ENCODE assay signal across 9 cellular contexts in the genomic region with DNA sequence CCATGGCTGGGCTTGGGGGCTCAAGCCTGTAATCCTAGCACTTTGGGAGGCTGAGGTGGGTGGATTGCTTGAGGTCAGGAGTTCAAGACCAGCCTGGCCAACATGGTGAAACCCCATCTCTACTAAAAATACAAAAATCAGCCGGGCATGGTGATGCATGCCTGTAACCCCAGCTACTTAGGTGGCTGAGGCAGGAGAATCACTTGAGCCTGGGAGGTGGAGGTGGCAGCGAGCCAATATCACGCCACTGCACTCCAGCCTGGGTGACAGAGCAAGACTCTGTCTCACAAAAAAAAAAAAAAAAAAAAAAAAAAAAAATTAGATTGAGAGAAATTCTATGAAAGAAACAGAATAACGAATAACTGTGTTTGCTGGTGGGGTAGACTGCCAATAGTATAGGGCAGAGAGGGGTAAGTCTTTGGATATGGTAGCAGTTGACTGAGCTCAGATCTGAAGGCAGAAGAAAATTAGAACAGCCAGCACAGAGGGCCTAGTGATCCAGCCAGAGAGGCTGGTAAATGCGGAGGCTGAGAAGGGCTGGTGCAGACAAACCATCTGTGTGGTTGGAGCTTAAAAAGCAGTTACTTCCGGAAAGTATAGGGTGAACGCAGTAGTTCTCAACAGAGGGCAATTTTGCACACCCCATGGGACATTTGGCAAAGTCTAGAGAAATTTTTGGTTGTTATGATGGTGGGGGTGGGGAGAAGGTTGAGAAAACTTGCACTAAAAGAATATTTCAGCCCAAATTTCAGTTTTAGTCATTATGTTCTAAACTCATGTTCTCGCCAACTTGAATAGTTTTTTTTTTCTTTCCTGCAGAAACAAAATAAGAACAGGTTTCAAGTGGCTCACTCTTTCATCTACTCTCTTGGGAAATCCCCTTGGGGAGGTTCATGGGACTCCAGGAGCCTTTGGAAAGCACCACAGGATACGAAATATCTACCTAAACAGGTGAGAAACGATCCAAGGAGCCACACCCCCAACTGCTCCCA. TPM values are rescaled to one million over a fixed set of nuclear protein-coding genes. Genes with fewer than 3 reads are reported as not detected.
DNase-seq lines count a peak whose midpoint lies in the region; ATAC-seq and TF ChIP-seq lines count a peak whose summit lies in the region.
"Had no signal": no experiment of that assay in that cellular context is flagged by ENCODE, and none has a peak within 500 bp of the region (broad histone marks: within the 10 kb centered on the region; RNA-seq: fewer than 3 reads in every experiment).

No MANE protein-coding gene starts in this region.

- H3K9ac ChIP-seq in mammary epithelial cell (ENCODE audit: insufficient read depth, low read length) = no peak overlapping the region

- CTCF ChIA-PET in mammary epithelial cell (lab: Charles Lee; ENCODE audit: low non-redundant PET) = no interaction called here
- CTCF ChIA-PET in MCF 10A (lab: Yijun Ruan, JAX) = interaction anchor here (1.2 kb wide), 1 partner anchor 453 kb away, joined by 5 read pairs; no protein-coding TSS in a partner anchor
- CTCF ChIA-PET in T-cell (lab: Charles Lee) = interaction anchor here in 1 of 2 donors (0.7 to 1.4 kb wide), 3 partner anchors 10 to 1869 kb away, joined by 3 to 5 read pairs (median 4); no protein-coding TSS in a partner anchor

- no peaks in the 10 kb centered on the region for H3K27me3 ChIP-seq in mammary epithelial cell (ENCODE audit: insufficient read depth, low read length)
- no peaks in the 10 kb centered on the region for H3K27me3 ChIP-seq in thyroid gland
- H3K27me3 ChIP-seq in uterus = no peaks in the 10 kb centered on the region

- POLR2A ChIA-PET in MCF 10A (lab: Yijun Ruan, JAX) (interaction anchor here (1.6 kb wide), 1 partner anchor 21 kb away, joined by 5 read pairs; no protein-coding TSS in a partner anchor), T-cell (lab: Charles Lee) (interaction anchor here in 1 of 2 donors (0.5 to 0.7 kb wide), 3 partner anchors 23 to 306 kb away, joined by 3 read pairs; no protein-coding TSS in a partner anchor)

- no peak overlapping the region for H2AFZ ChIP-seq in mammary epithelial cell (ENCODE audit: low read depth, low read length)

- H3K4me3 Mint-ChIP-seq in MCF 10A (ENCODE audit: unreplicated experiment) (no peak overlapping the region), T-cell (peak overlapping the region; percentile 46 to 58 (median 49))
- H3K4me3 Mint-ChIP-seq in effector memory CD8-positive, alpha-beta T cell = peak overlapping the region; percentile 45 to 55

- intact Hi-C loops in mammary epithelial cell (cut with micrococcal nuclease) (no loop called here), MCF 10A (cut with micrococcal nuclease) (no loop called here), thyroid gland (cut with DNase I) (no loop called here), uterus (cut with DNase I; ENCODE audit: low total_unique reads) (no loop called here)

- H3K4me1 ChIP-seq in mammary epithelial cell (ENCODE audit: insufficient read depth, low read length) (no peaks in the 10 kb centered on the region), thyroid gland (peaks cover 15 to 31% of the 10 kb centered on the region in 2 donors), uterus (no peaks in the 10 kb centered on the region)

- no peaks in the 10 kb centered on the region for H3K9me3 ChIP-seq in mammary epithelial cell (replicated peaks; ENCODE audit: insufficient read depth, low read length)
- H3K9me3 ChIP-seq in thyroid gland = no peaks in the 10 kb centered on the region
- H3K9me3 ChIP-seq in uterus = no peaks in the 10 kb centered on the region

- H3K4me2 ChIP-seq in mammary epithelial cell (ENCODE audit: insufficient read depth, low read depth, low read length) = no peak overlapping the region

- in situ Hi-C loops in mammary epithelial cell (cut with MboI; ENCODE audit: low sequenced_read_pairs in 2 of 2) = loop anchor here in 1 of 2 donors (25.0 kb wide), 1 partner anchor 691 kb away; a partner anchor contains a TSS

- no peaks in the 10 kb centered on the region for H4K20me1 ChIP-seq in mammary epithelial cell (ENCODE audit: insufficient read depth, low read length)

- H3K79me2 ChIP-seq in mammary epithelial cell (ENCODE audit: insufficient read depth, low read length) = no peaks in the 10 kb centered on the region

- WGBS in mammary epithelial cell (ENCODE audit: low coverage, missing lambda C conversion rate) = 72% methylated on average over 9 of the region's 10 CpGs
- 36 to 37% methylated on average over 10 of the region's 10 CpGs for WGBS in thyroid gland, 2 donors

- H3K4me1 Mint-ChIP-seq in MCF 10A (ENCODE audit: insufficient read depth, unreplicated experiment) (no peaks in the 10 kb centered on the region), T-cell (peaks cover 10 to 15% (median 15%) of the 10 kb centered on the region in 3 donors)
- H3K4me1 Mint-ChIP-seq in effector memory CD8-positive, alpha-beta T cell (ENCODE audit: low read depth in 2 of 2) = peaks cover 8 to 13% of the 10 kb centered on the region in 2 donors

- ATAC-seq in T-cell (replicated peaks in 1 of 4) (peak; percentile 40 to 86 (median 70)), HG03432 (IDR thresholded peaks at IDR 0.05; ENCODE audit: unreplicated experiment) (no peak)
- peak; percentile 64 for ATAC-seq in effector memory CD8-positive, alpha-beta T cell (replicated peaks)

- TF ChIP-seq POLR2A in thyroid gland (IDR thresholded peaks at IDR 0.05) = no peak
- TF ChIP-seq POLR2A in uterus (IDR thresholded peaks at IDR 0.05) = no peak

- no TSS peak for BruUV-seq in mammary epithelial cell (replicated peaks; lab: Mats Ljungman, UMichigan)
- BruUV-seq in MCF 10A (replicated peaks; lab: Mats Ljungman, UMichigan) = no TSS peak

- H3K27ac Mint-ChIP-seq in MCF 10A (ENCODE audit: low read depth, unreplicated experiment) = no peak overlapping the region
- H3K27ac Mint-ChIP-seq in T-cell = peak overlapping the region; percentile 92 to 95
- H3K27ac Mint-ChIP-seq in effector memory CD8-positive, alpha-beta T cell = peak overlapping the region; percentile 84 to 86

- no peaks in the 10 kb centered on the region for H3K9me3 Mint-ChIP-seq in MCF 10A (ENCODE audit: unreplicated experiment)
- H3K9me3 Mint-ChIP-seq in T-cell = peaks cover 0 to under 1% (median 0%) of the 10 kb centered on the region in 3 donors
- no peaks in the 10 kb centered on the region for H3K9me3 Mint-ChIP-seq in effector memory CD8-positive, alpha-beta T cell

- dilution Hi-C loops in mammary epithelial cell (cut with HindIII; ENCODE audit: low sequenced_read_pairs) = no loop called here

- H3K27ac ChIP-seq in mammary epithelial cell (ENCODE audit: insufficient read depth, low read depth, low read length) (no peak overlapping the region), thyroid gland (peak overlapping the region; percentile 67 to 89 (median 84)), uterus (no peak overlapping the region)

- H3K4me3 ChIP-seq in mammary epithelial cell (replicated peaks in 1 of 3; ENCODE audit: insufficient read depth in 1 of 3, low read depth in 2 of 3, low read length in 3 of 3) (no peak overlapping the region), thyroid gland (replicated peaks in 1 of 3) (no peak overlapping the region), uterus (no peak overlapping the region)

- H3K36me3 ChIP-seq in mammary epithelial cell (ENCODE audit: insufficient read depth, low read length) (no peaks in the 10 kb centered on the region), thyroid gland (no peaks in the 10 kb centered on the region), uterus (no peaks in the 10 kb centered on the region)

- DNase-seq in mammary epithelial cell (peak; percentile 38), MCF 10A (ENCODE audit: unreplicated experiment) (no peak), T-cell (peak in 10 of 34 experiments; percentile 5 to 21 (median 8)), thyroid gland (peak; percentile 89 to 90), dermis blood vessel endothelial cell (no peak), uterus (no peak)
- DNase-seq in effector memory CD8-positive, alpha-beta T cell = peak in 2 of 3 experiments; percentile 1 to 6
- DNase-seq: amniotic stem cell had no signal

- TF ChIP-seq CTCF in mammary epithelial cell (conservative IDR thresholded peaks at IDR 0.05 in 1 of 2, IDR thresholded peaks at IDR 0.05 in 1 of 2; ENCODE audit: extremely low read depth in 1 of 2, insufficient read depth in 1 of 2, low read depth in 1 of 2, low read length in 2 of 2) = no peak
- no peak for TF ChIP-seq CTCF in MCF 10A (IDR thresholded peaks at IDR 0.05; ENCODE audit: unreplicated experiment)
- TF ChIP-seq CTCF in thyroid gland (IDR thresholded peaks at IDR 0.05) = peak in 1 of 6 experiments; percentile 14
- TF ChIP-seq CTCF in uterus (IDR thresholded peaks at IDR 0.05) = no peak

- H3K36me3 Mint-ChIP-seq in MCF 10A (ENCODE audit: insufficient read depth, unreplicated experiment) (no peaks in the 10 kb centered on the region), T-cell (no peaks in the 10 kb centered on the region)
- peaks cover 3% of the 10 kb centered on the region for H3K36me3 Mint-ChIP-seq in effector memory CD8-positive, alpha-beta T cell (ENCODE audit: insufficient read depth)

- peaks cover 35% of the 10 kb centered on the region for H3K27me3 Mint-ChIP-seq in MCF 10A (ENCODE audit: insufficient read depth, unreplicated experiment)
- peaks cover 0 to 9% of the 10 kb centered on the region in 2 donors for H3K27me3 Mint-ChIP-seq in T-cell
- peaks cover 0 to 19% of the 10 kb centered on the region in 2 donors for H3K27me3 Mint-ChIP-seq in effector memory CD8-positive, alpha-beta T cell

RNA-seq across cellular contexts. Expression of a gene that starts 1.6 kb away (rescaled TPM):
- not detected for total RNA-seq in mammary epithelial cell
- polyA plus RNA-seq in mammary epithelial cell = not detected
- polyA minus RNA-seq in mammary epithelial cell = not detected
- not detected in 2 replicates for total RNA-seq in MCF 10A (2022)
- not detected for total RNA-seq in T-cell
- total RNA-seq in thyroid gland = not detected
- total RNA-seq in dermis blood vessel endothelial cell = not detected in 2 replicates
- total RNA-seq in uterus = not detected

Comparison
In these comparisons a context has a peak if more than half of its experiments do, and no peak if none do; other contexts are left out.
1. DNase-seq: peak in mammary epithelial cell (single experiment), effector memory CD8-positive, alpha-beta T cell (2 of 3) and thyroid gland (2 of 2); none in MCF 10A (single experiment), dermis blood vessel endothelial cell (single experiment) and uterus (0 of 2).
2. H3K27ac ChIP-seq: peak in thyroid gland (3 of 3); none in mammary epithelial cell (single experiment) and uterus (0 of 2).